ENCODE assay signal across 20 cellular contexts in the genomic region with DNA sequence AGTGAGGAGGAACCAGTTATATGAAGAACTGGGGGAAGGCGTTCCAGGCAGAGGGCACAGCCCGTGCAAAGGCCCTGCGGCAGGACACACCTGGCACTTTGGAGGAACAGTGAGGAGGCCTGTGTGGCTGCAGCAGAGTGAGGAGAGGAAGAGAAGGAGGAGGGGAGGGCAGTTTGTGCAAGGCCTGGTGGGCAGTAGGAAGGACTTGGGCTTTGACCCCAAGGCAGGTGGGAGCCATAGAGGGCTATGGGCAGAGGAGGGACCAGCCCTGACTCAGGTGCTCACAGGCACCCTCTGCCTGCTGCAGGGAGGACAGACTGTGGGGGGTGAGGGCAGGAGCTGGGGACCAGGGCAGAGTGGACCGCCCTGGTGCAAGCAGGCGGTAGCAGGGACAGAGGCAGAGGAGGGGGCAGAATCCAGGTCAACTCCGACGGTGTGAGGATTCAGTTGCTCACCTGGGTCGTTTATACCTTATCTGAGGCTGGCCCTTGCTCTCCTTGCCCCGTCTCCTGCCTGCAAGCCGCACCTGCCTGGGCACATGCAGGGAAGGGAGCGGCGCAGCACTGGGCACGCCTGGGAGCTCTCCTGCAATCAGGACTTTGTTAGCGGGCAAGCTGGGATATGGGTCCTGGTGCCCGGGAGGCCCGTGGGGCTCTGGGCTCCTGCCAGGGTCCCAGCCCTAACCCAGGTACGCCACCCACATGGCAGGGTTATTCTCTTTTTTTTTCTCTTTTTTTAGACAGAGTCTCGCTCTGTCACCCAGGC. TPM values are rescaled to one million over a fixed set of nuclear protein-coding genes. Genes with fewer than 3 reads are reported as not detected.
DNase-seq lines count a peak whose midpoint lies in the region; ATAC-seq lines count a peak whose summit lies in the region.
"Had no signal": no experiment of that assay in that cellular context is flagged by ENCODE, and none has a peak within 500 bp of the region (broad histone marks: within the 10 kb centered on the region; RNA-seq: fewer than 3 reads in every experiment).

No MANE protein-coding gene starts in this region.

- WGBS in esophagus, 2 donors: 55 to 67% methylated on average over 17 to 18 of the region's 18 CpGs
- WGBS in neuronal stem cell (ENCODE audit: extremely low coverage in 2 of 2, insufficient read length in 2 of 2, insufficient replicate concordance in 1 of 2), 2 donors: no CpG with 5 or more reads among the region's 18 CpGs

- H3K4me2 ChIP-seq in neuronal stem cell (ENCODE audit: insufficient read depth, low read length, poor library complexity, severe bottlenecking): no peak overlapping the region

- no peaks in the 10 kb centered on the region for H3K27me3 ChIP-seq in esophagus (ENCODE audit: control insufficient read depth in 1 of 2, insufficient read depth in 2 of 2, low read length in 2 of 2)
- peaks cover 0 to 2% (median 0%) of the 10 kb centered on the region in 3 experiments for H3K27me3 ChIP-seq in neuronal stem cell (ENCODE audit: control insufficient read depth in 3 of 3, insufficient read depth in 3 of 3, low read depth in 1 of 3, low read length in 3 of 3)
- H3K27me3 ChIP-seq: BE2C had no signal

- H3K4me1 ChIP-seq in esophagus (ENCODE audit: control insufficient read depth in 2 of 2, insufficient read depth in 2 of 2, low read length in 1 of 2): peaks cover 4 to 35% of the 10 kb centered on the region in 2 donors
- H3K4me1 ChIP-seq in neuronal stem cell (ENCODE audit: control insufficient read depth in 2 of 2, insufficient read depth in 1 of 2, low read depth in 1 of 2, low read length in 2 of 2): peaks cover 2 to 5% of the 10 kb centered on the region in 2 donors
- H3K4me1 ChIP-seq: BE2C had no signal

- peaks cover 6% of the 10 kb centered on the region for H3K4me1 Mint-ChIP-seq in T-helper 17 cell
- H3K4me1 Mint-ChIP-seq: endodermal cell had no signal

- H3K23ac ChIP-seq in neuronal stem cell (ENCODE audit: low read depth, low read length, poor library complexity): no peak overlapping the region

- no peak overlapping the region for H3K14ac ChIP-seq in neuronal stem cell (ENCODE audit: low read length)

- no peaks in the 10 kb centered on the region for H3K79me1 ChIP-seq in neuronal stem cell (ENCODE audit: low read depth, low read length)

- peak overlapping the region; percentile 99 for H3K27ac ChIP-seq in esophagus (ENCODE audit: low read depth in 2 of 2, low read length in 1 of 2)
- no peak overlapping the region for H3K27ac ChIP-seq in neuronal stem cell (replicated peaks; ENCODE audit: low read length)
- H3K27ac ChIP-seq in substantia nigra (ENCODE audit: low read depth, low read length, poor library complexity, severe bottlenecking): peak overlapping the region; percentile 45

- no peak overlapping the region for H3K4ac ChIP-seq in neuronal stem cell (ENCODE audit: low read length)

- H4K91ac ChIP-seq in neuronal stem cell (ENCODE audit: low read depth, low read length, poor library complexity): no peak overlapping the region

- H2BK5ac ChIP-seq in neuronal stem cell (ENCODE audit: low read length): no peak overlapping the region

- H3K4me3 ChIP-seq in esophagus (ENCODE audit: low read depth in 1 of 2, low read length in 2 of 2): peak overlapping the region in 1 of 2 donors; percentile 16
- H3K4me3 ChIP-seq in neuronal stem cell (ENCODE audit: low read length in 2 of 2): no peak overlapping the region
- H3K4me3 ChIP-seq: GM12878 had no signal

- no peaks in the 10 kb centered on the region for H3K27me3 Mint-ChIP-seq in T-helper 17 cell
- H3K27me3 Mint-ChIP-seq: naive thymus-derived CD4-positive, alpha-beta T cell had no signal

- peak overlapping the region; percentile 38 for H2BK15ac ChIP-seq in neuronal stem cell (ENCODE audit: low read length)

- H3K9ac ChIP-seq in neuronal stem cell (ENCODE audit: low read depth, low read length, poor library complexity): no peak overlapping the region

- no peak overlapping the region for H3K4me3 Mint-ChIP-seq in T-helper 17 cell
- H3K4me3 Mint-ChIP-seq: endodermal cell; naive thymus-derived CD4-positive, alpha-beta T cell; WTC11 had no signal

- DNase-seq in T-helper 17 cell (no peak), neuronal stem cell (ENCODE audit: low spot score) (no peak), substantia nigra (lab: John Stamatoyannopoulos, UW) (no peak), ecto neural progenitor cell (ENCODE audit: low spot score) (no peak), DMS79 treated with DMSO at 0.1 percent for 48 hours (lab: John Stamatoyannopoulos, UW) (no peak)
- DNase-seq in activated CD4-positive, alpha-beta T cell treated with anti-CD3 and anti-CD28 coated beads for 48 hours: no peak
- DNase-seq: BE2C; cerebellar nuclear complex; endodermal cell; naive thymus-derived CD4-positive, alpha-beta T cell; NCI-H1694 treated with DMSO at 0.1 percent for 48 hours; NCI-H510A treated with DMSO at 0.1 percent for 48 hours; retina; SIG-M5; stimulated activated CD4-positive, alpha-beta T cell treated with anti-CD3 and anti-CD28 coated beads, Interleukin-2, amount 100 ng/mL, for 24 hours; T-helper 2 cell had no signal

- H3K18ac ChIP-seq in neuronal stem cell (ENCODE audit: low read length): peak overlapping the region; percentile 44

- peak overlapping the region; percentile 60 for H2AK5ac ChIP-seq in neuronal stem cell (ENCODE audit: low read depth, low read length)

- H4K8ac ChIP-seq in neuronal stem cell (ENCODE audit: low read depth, low read length): no peak overlapping the region

- ATAC-seq in T-helper 17 cell (no peak), GM18909 (IDR thresholded peaks at IDR 0.05; ENCODE audit: poor library complexity, unreplicated experiment) (no peak)
- ATAC-seq: GM12878; naive thymus-derived CD4-positive, alpha-beta T cell; WTC11 had no signal

- H2BK12ac ChIP-seq in neuronal stem cell (ENCODE audit: low read length): no peak overlapping the region

- no peak overlapping the region for H2AFZ ChIP-seq in neuronal stem cell (ENCODE audit: low read length)

- no peak overlapping the region for H2BK120ac ChIP-seq in neuronal stem cell (ENCODE audit: low read depth, low read length)

- H3K9me3 ChIP-seq in T-helper 17 cell (ENCODE audit: control insufficient read depth, low read length, poor library complexity, severe bottlenecking): no peaks in the 10 kb centered on the region
- H3K9me3 ChIP-seq in esophagus (ENCODE audit: control insufficient read depth in 2 of 2, insufficient read depth in 1 of 2, low read depth in 1 of 2, low read length in 1 of 2): no peaks in the 10 kb centered on the region
- peaks cover 0 to 1% of the 10 kb centered on the region in 2 donors for H3K9me3 ChIP-seq in neuronal stem cell (replicated peaks in 1 of 2; ENCODE audit: control insufficient read depth in 2 of 2, insufficient read depth in 1 of 2, low read depth in 1 of 2, low read length in 2 of 2)
- H3K9me3 ChIP-seq: BE2C had no signal

- H3K27ac Mint-ChIP-seq in T-helper 17 cell: peak overlapping the region; percentile 69
- H3K27ac Mint-ChIP-seq: endodermal cell, WTC11 had no signal

- H3K36me3 Mint-ChIP-seq in T-helper 17 cell (ENCODE audit: low read depth): peaks cover 6% of the 10 kb centered on the region
- H3K36me3 Mint-ChIP-seq: WTC11 had no signal

- H3K36me3 ChIP-seq in esophagus (ENCODE audit: control insufficient read depth in 2 of 2, insufficient read depth in 2 of 2, low read length in 1 of 2) (peaks cover 0 to 2% of the 10 kb centered on the region in 2 donors), neuronal stem cell (replicated peaks in 1 of 2; ENCODE audit: control insufficient read depth in 2 of 2, insufficient read depth in 2 of 2, low read length in 2 of 2) (no peaks in the 10 kb centered on the region)

RNA-seq across cellular contexts. Expression of gene NFIC, which starts 34.8 kb away (rescaled TPM):
- 10 to 100 TPM; 29.0 to 29.3 TPM for total RNA-seq in T-helper 17 cell
- polyA plus RNA-seq in esophagus: 10 to 100 TPM; 15.4 to 48.1 TPM
- 4.0 TPM for polyA plus RNA-seq in neuronal stem cell (2013, experiment 1 of 2)
- 4.5 TPM for polyA plus RNA-seq in neuronal stem cell (2013, experiment 2 of 2)
